Comparison of ENCODE assay signal across 8 cellular contexts in the genomic region with DNA sequence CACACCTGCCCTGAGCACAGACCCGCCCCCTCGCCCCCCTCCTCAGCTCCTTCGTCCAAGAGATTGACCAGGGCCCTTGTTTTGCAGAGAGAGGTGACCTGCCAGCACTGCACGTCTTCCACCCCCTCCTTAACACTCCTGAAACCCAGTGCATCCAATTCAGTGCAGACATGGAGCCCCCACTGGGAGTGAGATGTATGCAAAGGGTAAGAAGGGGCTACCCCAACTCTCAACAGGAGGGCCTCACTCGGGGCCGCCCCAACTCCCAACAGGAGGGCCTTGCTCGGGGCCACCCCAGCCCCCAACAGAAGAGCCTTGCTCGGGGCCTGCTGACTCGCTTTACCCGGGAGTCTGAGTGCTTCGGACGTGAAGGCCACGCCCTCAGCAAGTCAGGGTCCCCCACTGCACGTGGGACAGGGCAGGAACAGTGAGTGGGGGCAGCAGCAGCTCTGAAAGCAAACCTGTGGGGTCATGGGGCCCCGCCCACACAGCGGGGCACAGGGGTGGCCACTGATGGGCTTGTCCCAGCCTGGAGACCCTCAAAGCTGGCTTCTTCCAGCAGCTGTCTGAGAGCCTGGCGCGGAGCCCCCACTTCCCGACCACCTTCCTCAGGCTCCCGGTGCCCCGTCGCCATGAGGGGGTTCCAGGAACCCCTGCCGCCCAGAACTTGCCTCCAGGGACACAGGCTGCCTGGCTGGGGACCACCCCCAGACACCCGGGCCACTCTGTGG. TPM values are rescaled to one million over a fixed set of nuclear protein-coding genes. Genes with fewer than 3 reads are reported as not detected.
"Had no signal": no experiment of that assay in that cellular context is flagged by ENCODE, and none has a peak within 500 bp of the region (broad histone marks: within the 10 kb centered on the region; RNA-seq: fewer than 3 reads in every experiment).

No MANE protein-coding gene starts in this region.

- H3K9me3 Mint-ChIP-seq: GM23338, H9, IgD-negative memory B cell had no signal

- FAIRE-seq: H1, H54, HepG2 had no signal

- H3K4me3 Mint-ChIP-seq: GM23338, H9, IgD-negative memory B cell had no signal

- H3K36me3 Mint-ChIP-seq: IgD-negative memory B cell had no signal

- DNase-seq: H9, HCEC 1CT had no signal

- H3K27ac Mint-ChIP-seq: GM23338, H9 had no signal

- H3K4me3 ChIP-seq: GM23338 had no signal

- H3K27ac ChIP-seq: HL-60 had no signal

RNA-seq across cellular contexts. Expression of a gene that starts 14.3 kb away (rescaled TPM):
- total RNA-seq: HepG2 had no signal

RNA-seq across cellular contexts. Expression of a gene that starts 35.7 kb away (rescaled TPM):
- total RNA-seq: HepG2 had no signal
- polyA plus RNA-seq: IgD-negative memory B cell had no signal
